ENCODE assay signal across 19 cellular contexts in the genomic region with DNA sequence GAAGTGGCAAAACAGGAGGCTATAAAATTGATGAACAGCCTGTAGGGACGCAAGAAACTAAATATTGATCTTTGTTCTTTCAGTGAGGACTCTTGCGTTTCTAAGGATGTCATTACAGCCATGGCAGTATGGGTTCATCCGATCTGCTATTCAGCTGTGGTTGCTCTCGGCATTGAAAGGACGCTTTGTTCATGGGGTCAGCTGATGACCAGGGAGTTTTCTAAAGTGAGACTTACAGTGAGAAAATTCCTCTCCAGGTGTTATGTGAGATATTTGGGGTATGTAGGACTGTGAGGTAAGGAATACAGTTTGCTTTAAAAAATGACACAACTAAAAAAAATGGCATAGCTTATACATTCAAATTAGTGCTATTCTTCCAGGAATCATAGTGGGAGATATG. TPM values are rescaled to one million over a fixed set of nuclear protein-coding genes. Genes with fewer than 3 reads are reported as not detected.
DNase-seq lines count a peak whose midpoint lies in the region; ATAC-seq, FAIRE-seq and TF ChIP-seq lines count a peak whose summit lies in the region.
"Had no signal": no experiment of that assay in that cellular context is flagged by ENCODE, and none has a peak within 500 bp of the region (broad histone marks: within the 10 kb centered on the region; RNA-seq: fewer than 3 reads in every experiment).

No MANE protein-coding gene starts in this region.

- TF ChIP-seq POLR2A in GM12892 (IDR thresholded peaks at IDR 0.05; ENCODE audit: low read depth, low read length), result no peak

- FAIRE-seq in GM18507 (lab: Jason Lieb, UNC) (peak; percentile 18), GM12892 (lab: Jason Lieb, UNC) (no peak)
- FAIRE-seq: D721Med had no signal

- ATAC-seq in HG03039 (IDR thresholded peaks at IDR 0.05; ENCODE audit: unreplicated experiment), result no peak
- ATAC-seq: Panc1 had no signal

- DNase-seq in GM18507 (ENCODE audit: extremely low spot score, insufficient read length, low read depth), result no peak
- DNase-seq in NCI-H146 treated with DMSO at 0.1 percent for 48 hours (lab: John Stamatoyannopoulos, UW; ENCODE audit: unreplicated experiment), result peak; percentile 28
- DNase-seq in medulla oblongata (ENCODE audit: extremely low spot score), result peak; percentile 74
- DNase-seq in pons (ENCODE audit: low spot score), result peak; percentile 86
- DNase-seq in GM12892 (ENCODE audit: insufficient read length), result no peak
- no peak for DNase-seq in activated naive CD4-positive, alpha-beta T cell treated with anti-CD3 and anti-CD28 coated beads, Interleukin-2, amount 50 U/mL, for 16 hours
- DNase-seq: ACHN; CD8-positive, alpha-beta memory T cell; DND-41; H7; HFFc6; Kasumi-1; MM.1S; NCI-H1092 treated with DMSO at 0.1 percent for 48 hours; NCI-H1694; SW 1271 had no signal

RNA-seq across cellular contexts. Expression of a gene that starts 52.8 kb away (rescaled TPM):
- 30.7 TPM for polyA plus RNA-seq in GM12892 (2012; ENCODE audit: missing spikeins)

Comparison
In these comparisons a context has a peak if more than half of its experiments do, and no peak if none do; other contexts are left out.
1. DNase-seq: peak in NCI-H146 treated with DMSO at 0.1 percent for 48 hours (single experiment), medulla oblongata (single experiment) and pons (single experiment); none in GM18507 (single experiment), GM12892 (single experiment) and activated naive CD4-positive, alpha-beta T cell treated with anti-CD3 and anti-CD28 coated beads, Interleukin-2, amount 50 U/mL, for 16 hours (single experiment).